Comparison of ENCODE assay signal across 24 cellular contexts in the genomic region with DNA sequence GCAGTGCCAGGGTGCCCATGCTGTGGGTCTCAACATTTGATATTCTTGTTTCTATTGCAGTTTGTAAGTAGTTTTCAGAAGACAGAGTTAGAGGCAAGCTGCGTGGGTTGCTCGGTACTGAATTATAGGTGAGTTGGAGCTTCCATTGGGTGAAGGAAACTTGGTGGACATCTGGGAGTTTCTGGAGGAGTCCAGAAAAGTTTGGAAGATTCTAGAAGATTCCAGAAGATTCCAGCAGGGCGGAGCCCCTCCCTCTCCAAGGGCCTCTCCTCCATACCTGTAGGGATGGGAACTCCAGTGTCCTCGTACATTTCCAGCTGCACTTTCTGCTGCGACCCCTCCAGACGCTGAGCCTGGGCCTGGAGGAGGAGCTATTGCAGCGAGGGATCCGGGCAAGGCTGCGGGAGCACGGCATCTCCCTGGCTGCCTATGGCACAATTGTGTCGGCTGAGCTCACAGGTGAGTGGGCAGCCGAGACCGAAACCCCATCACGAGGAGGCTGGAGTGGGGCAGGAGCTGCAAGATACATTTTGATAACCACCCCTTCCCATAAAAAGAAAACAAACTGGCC. TPM values are rescaled to one million over a fixed set of nuclear protein-coding genes. Genes with fewer than 3 reads are reported as not detected.
"Had no signal": no experiment of that assay in that cellular context is flagged by ENCODE, and none has a peak within 500 bp of the region (broad histone marks: within the 10 kb centered on the region; RNA-seq: fewer than 3 reads in every experiment).

No MANE protein-coding gene starts in this region.

- H3K4me3 ChIP-seq: SJSA1, SK-N-MC had no signal

- H3K27me3 ChIP-seq: SJSA1 had no signal

- FAIRE-seq: HTR-8/SVneo, RCC 7860 had no signal

- H3K27ac ChIP-seq: HL-60, KMS-11, SJSA1, SK-N-MC had no signal

- DNase-seq: NCI-H1092, NCI-H1105 treated with DMSO at 0.1 percent for 48 hours, NCI-H1417 treated with DMSO at 0.1 percent for 48 hours, NCI-H146, NCI-H1694 treated with DMSO at 0.1 percent for 48 hours, NCI-H1930, NCI-H2081, NCI-H2107, NCI-H2227 treated with DMSO at 0.1 percent for 48 hours, NCI-H524, NCI-H526 treated with DMSO at 0.1 percent for 48 hours, NCI-H748 treated with DMSO at 0.1 percent for 48 hours, Right ventricle myocardium superior, RPMI8226, SIG-M5 had no signal

- H3K36me3 ChIP-seq: SJSA1 had no signal

- H3K4me2 ChIP-seq: KMS-11 had no signal

- H3K9me3 ChIP-seq: SJSA1 had no signal

- H3K9ac ChIP-seq: KMS-11 had no signal

RNA-seq across cellular contexts. Expression of a gene that starts 38.8 kb away (rescaled TPM):
- total RNA-seq: LHCN-M2; MCF 10A; Right ventricle myocardium superior; SJSA1; T-helper 1 cell treated with Interleukin-12 subunit alpha and Interleukin-12 subunit beta and Interleukin-4 antibody, amounts not matched to agents 30 ng/mL and 1 ng/mL, for 36 hours had no signal
